16 cellular contexts compared by ENCODE assay signal in genomic region chr7:81114682-81115081, GRCh38.
"Had no signal": no experiment of that assay in that cellular context is flagged by ENCODE, and none has a peak within 500 bp of the region (broad histone marks: within the 10 kb centered on the region; RNA-seq: fewer than 3 reads in every experiment).

No MANE protein-coding gene starts in this region.

- H3K4me3 ChIP-seq: esophagus muscularis mucosa, lower lobe of right lung, thoracic aorta, upper lobe of right lung had no signal

- H3K36me3 ChIP-seq: esophagus muscularis mucosa, lower lobe of right lung, thoracic aorta, upper lobe of right lung had no signal

- H3K4me1 ChIP-seq: foreskin keratinocyte, lower lobe of right lung, upper lobe of right lung had no signal

- H3K9me3 ChIP-seq: esophagus muscularis mucosa, lower lobe of right lung, thoracic aorta, upper lobe of right lung had no signal

- DNase-seq: activated CD4-positive, alpha-beta memory T cell treated with anti-CD3 and anti-CD28 coated beads, Interleukin-2, amount 10 ng/mL, durations not matched to agents 7 days and 5 days; activated CD4-positive, alpha-beta T cell treated with anti-CD3 and anti-CD28 coated beads for 48 hours; activated CD8-positive, alpha-beta memory T cell treated with anti-CD3 and anti-CD28 coated beads, Interleukin-2, amount 10 ng/mL, durations not matched to agents 7 days and 5 days; activated naive CD4-positive, alpha-beta T cell; activated naive CD8-positive, alpha-beta T cell treated with anti-CD3 and anti-CD28 coated beads for 36 hours; amniotic stem cell; effector CD4-positive, alpha-beta T cell; foreskin keratinocyte; glutamatergic neuron; islet precursor cell; left colon; lower lobe of right lung; stimulated activated naive B cell treated with anti-CD40 and anti-IgM and Interleukin-4, amounts not matched to agents 10 μg/mL and 1 μg/mL and 100 μg/mL, for 72 hours; upper lobe of right lung had no signal

- H3K27ac ChIP-seq: esophagus muscularis mucosa, foreskin keratinocyte, lower lobe of right lung, thoracic aorta, upper lobe of right lung had no signal

- H3K27me3 ChIP-seq: esophagus muscularis mucosa, foreskin keratinocyte, upper lobe of right lung had no signal
